27 cellular contexts compared by ENCODE assay signal in the genomic region with DNA sequence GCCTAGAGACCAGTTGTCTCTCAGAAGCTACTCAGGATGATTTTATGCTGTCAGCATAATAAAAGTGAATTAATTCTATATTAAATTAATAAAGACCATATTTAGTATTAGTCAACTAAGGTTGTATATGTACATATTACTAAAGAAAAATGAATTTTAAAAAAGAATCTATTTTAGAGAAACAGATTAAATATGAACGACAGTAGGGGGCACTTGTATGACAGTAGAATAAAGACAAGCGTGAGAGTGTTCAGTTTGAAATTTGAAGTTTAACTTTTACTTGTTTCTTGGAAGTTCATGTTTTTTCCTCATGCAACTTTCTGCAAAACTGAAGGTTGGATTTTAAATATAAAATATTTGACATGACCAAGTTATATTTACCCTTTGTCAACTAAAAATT.
DNase-seq lines count a peak whose midpoint lies in the region; ATAC-seq, FAIRE-seq and TF ChIP-seq lines count a peak whose summit lies in the region.
"Had no signal": no experiment of that assay in that cellular context is flagged by ENCODE, and none has a peak within 500 bp of the region (broad histone marks: within the 10 kb centered on the region; RNA-seq: fewer than 3 reads in every experiment).

No MANE protein-coding gene starts in this region.

- no peak for TF ChIP-seq POLR2A in A549 (IDR thresholded peaks at IDR 0.05; ENCODE audit: low read length)
- TF ChIP-seq POLR2A in HCT116 (IDR thresholded peaks at IDR 0.05; ENCODE audit: borderline replicate concordance, extremely low read depth, insufficient read depth, insufficient read length), result no peak

- H3K9me3 Mint-ChIP-seq in CD8-positive, alpha-beta T cell, result no peaks in the 10 kb centered on the region
- H3K9me3 Mint-ChIP-seq: activated CD4-positive, alpha-beta T cell treated with anti-CD3 and anti-CD28 coated beads, Interleukin-2, amount 10 ng/mL, durations not matched to agents 24 days and 14 days; stimulated activated naive CD8-positive, alpha-beta T cell treated with anti-CD3 and anti-CD28 coated beads, Interleukin-15, amount 100 ng/mL, for 72 hours had no signal

- H3K27ac ChIP-seq in A549 (peak overlapping the region in 1 of 2 experiments; percentile 75; a peak in 3 of 6 replicates), HCT116 (ENCODE audit: low read depth, low read length) (no peak overlapping the region), RWPE2 (ENCODE audit: poor library complexity, severe bottlenecking) (no peak overlapping the region)
- no peak overlapping the region for H3K27ac ChIP-seq in CD8-positive, alpha-beta T cell (ENCODE audit: low read depth, low read length)
- H3K27ac ChIP-seq: vagina, WERI-Rb-1 had no signal

- H3K4me1 ChIP-seq in A549, result peaks cover 36% of the 10 kb centered on the region
- H3K4me1 ChIP-seq in HCT116 (ENCODE audit: control insufficient read depth in 1 of 2, insufficient read depth in 2 of 2, low read length in 2 of 2), result peaks cover 21% of the 10 kb centered on the region in 2 experiments
- H3K4me1 ChIP-seq in RWPE2 (ENCODE audit: insufficient read depth, poor library complexity, severe bottlenecking), result peaks cover 60% of the 10 kb centered on the region
- H3K4me1 ChIP-seq in CD8-positive, alpha-beta T cell (ENCODE audit: insufficient read depth, low read length), result no peaks in the 10 kb centered on the region
- H3K4me1 ChIP-seq: BE2C had no signal

- no peak overlapping the region for H3K4me2 ChIP-seq in A549
- H3K4me2 ChIP-seq in HCT116 (ENCODE audit: low read length), result no peak overlapping the region

- no peak overlapping the region for H2AFZ ChIP-seq in HCT116 (ENCODE audit: low read depth, low read length, poor library complexity, severe bottlenecking)

- H3K27me3 Mint-ChIP-seq in CD8-positive, alpha-beta T cell (ENCODE audit: low read depth), result no peaks in the 10 kb centered on the region
- H3K27me3 Mint-ChIP-seq: activated CD4-positive, alpha-beta T cell treated with anti-CD3 and anti-CD28 coated beads, Interleukin-2, amount 10 ng/mL, durations not matched to agents 24 days and 14 days; activated naive CD8-positive, alpha-beta T cell; stimulated activated naive CD8-positive, alpha-beta T cell treated with anti-CD3 and anti-CD28 coated beads, Interleukin-15, amount 100 ng/mL, for 72 hours had no signal

- H3K9ac ChIP-seq in HCT116 (ENCODE audit: low read length), result no peak overlapping the region

- H3K79me2 ChIP-seq in HCT116 (ENCODE audit: insufficient read depth, low read length), result peaks cover 29% of the 10 kb centered on the region

- H3K27ac Mint-ChIP-seq in CD8-positive, alpha-beta T cell, result no peak overlapping the region
- H3K27ac Mint-ChIP-seq: activated CD4-positive, alpha-beta T cell treated with anti-CD3 and anti-CD28 coated beads, Interleukin-2, amount 10 ng/mL, durations not matched to agents 24 days and 14 days; activated naive CD8-positive, alpha-beta T cell; stimulated activated naive CD8-positive, alpha-beta T cell treated with anti-CD3 and anti-CD28 coated beads, Interleukin-15, amount 100 ng/mL, for 72 hours had no signal

- POLR2A ChIA-PET in A549 (lab: Yijun Ruan, JAX) (no interaction called here), HCT116 (lab: Charles Lee) (no interaction called here)
- POLR2A ChIA-PET in CD8-positive, alpha-beta T cell (lab: Charles Lee), result no interaction called here

- TF ChIP-seq RAD21 in A549 (conservative IDR thresholded peaks at IDR 0.05 in 1 of 2, IDR thresholded peaks at IDR 0.05 in 1 of 2) (peak; percentile 37 to 54), HCT116 (IDR thresholded peaks at IDR 0.05; ENCODE audit: low read depth) (peak; percentile 43)

- H3K9me3 ChIP-seq in A549 (no peaks in the 10 kb centered on the region), HCT116 (ENCODE audit: control insufficient read depth in 1 of 2, insufficient read depth in 1 of 2, low read depth in 1 of 2, low read length in 2 of 2) (no peaks in the 10 kb centered on the region), RWPE2 (ENCODE audit: severe bottlenecking) (no peaks in the 10 kb centered on the region)
- no peaks in the 10 kb centered on the region for H3K9me3 ChIP-seq in CD8-positive, alpha-beta T cell (ENCODE audit: low read length)
- H3K9me3 ChIP-seq: BE2C, breast epithelium, vagina had no signal

- no peak for TF ChIP-seq EP300 in A549 (IDR thresholded peaks at IDR 0.05)

- BruUV-seq in HCT116 (replicated peaks; lab: Mats Ljungman, UMichigan), result no TSS peak

- no peak for FAIRE-seq in A549 (lab: Jason Lieb, UNC)
- peak; percentile 69 for FAIRE-seq in islet of Langerhans (lab: Jason Lieb, UNC)

- TF ChIP-seq CTCF in A549 (IDR thresholded peaks at IDR 0.05) (peak; percentile 43), HCT116 (IDR thresholded peaks at IDR 0.05 in 2 of 3, conservative IDR thresholded peaks at IDR 0.05 in 1 of 3; ENCODE audit: borderline replicate concordance in 1 of 3, insufficient read depth in 1 of 3, low read depth in 2 of 3, low read length in 2 of 3) (peak in 1 of 3 experiments; percentile 25; a peak in 1 of 6 replicates), RWPE2 (IDR thresholded peaks at IDR 0.05; ENCODE audit: poor library complexity, severe bottlenecking) (peak; percentile 15)
- no peak for TF ChIP-seq CTCF in CD8-positive, alpha-beta T cell (IDR thresholded peaks at IDR 0.05)

- no peak for ATAC-seq in A549
- ATAC-seq in HCT116, result no peak
- no peak for ATAC-seq in RWPE2 (ENCODE audit: low read depth)
- ATAC-seq in GM21576 (IDR thresholded peaks at IDR 0.05; ENCODE audit: unreplicated experiment), result no peak
- no peak for ATAC-seq in CD8-positive, alpha-beta T cell
- ATAC-seq: right cardiac atrium; stimulated activated naive CD8-positive, alpha-beta T cell treated with anti-CD3 and anti-CD28 coated beads, Interleukin-15, amount 100 ng/mL, for 72 hours had no signal

- no peaks in the 10 kb centered on the region for H3K36me3 Mint-ChIP-seq in CD8-positive, alpha-beta T cell
- H3K36me3 Mint-ChIP-seq: activated naive CD8-positive, alpha-beta T cell had no signal

- H3K4me3 Mint-ChIP-seq in CD8-positive, alpha-beta T cell, result no peak overlapping the region
- H3K4me3 Mint-ChIP-seq: activated CD4-positive, alpha-beta T cell treated with anti-CD3 and anti-CD28 coated beads, Interleukin-2, amount 10 ng/mL, durations not matched to agents 24 days and 14 days; activated naive CD8-positive, alpha-beta T cell; stimulated activated naive CD8-positive, alpha-beta T cell treated with anti-CD3 and anti-CD28 coated beads, Interleukin-15, amount 100 ng/mL, for 72 hours had no signal

- WGBS in A549 (ENCODE audit: missing lambda C conversion rate), result 51% methylated on average over 2 of the region's 2 CpGs

- H3K4me3 ChIP-seq in A549 (no peak overlapping the region), HCT116 (replicated peaks in 1 of 2; ENCODE audit: low read depth in 1 of 2, low read length in 2 of 2) (no peak overlapping the region), RWPE2 (ENCODE audit: severe bottlenecking) (no peak overlapping the region)
- H3K4me3 ChIP-seq in CD8-positive, alpha-beta T cell (ENCODE audit: low read depth, low read length), result no peak overlapping the region
- H3K4me3 ChIP-seq: breast epithelium, vagina had no signal

- CTCF ChIA-PET in A549 (lab: Yijun Ruan, JAX), result interaction anchor here (0.6 to 5.4 kb wide), 12 partner anchors 13 to 280 kb away, joined by 3 to 37 read pairs (median 5); no protein-coding TSS in a partner anchor
- CTCF ChIA-PET in HCT116 (lab: Charles Lee), result no interaction called here
- CTCF ChIA-PET in CD8-positive, alpha-beta T cell (lab: Charles Lee), result interaction anchor here (2.8 kb wide), 1 partner anchor 122 kb away, joined by 9 read pairs; no protein-coding TSS in a partner anchor

- H3K27me3 ChIP-seq in HCT116 (ENCODE audit: insufficient read depth, low read length), result no peaks in the 10 kb centered on the region
- H3K27me3 ChIP-seq in RWPE2 (ENCODE audit: insufficient read depth, poor library complexity, severe bottlenecking), result no peaks in the 10 kb centered on the region
- H3K27me3 ChIP-seq in CD8-positive, alpha-beta T cell (ENCODE audit: insufficient read depth, low read length), result no peaks in the 10 kb centered on the region
- H3K27me3 ChIP-seq: BE2C, breast epithelium, vagina had no signal

- RAD21 ChIA-PET in HCT116 (lab: Charles Lee; ENCODE audit: low non-redundant PET in 1 of 2, low total read pairs in 2 of 2, uncharacterized antibody in 2 of 2, unreplicated experiment in 2 of 2), result no interaction called here

- no peaks in the 10 kb centered on the region for H3K4me1 Mint-ChIP-seq in CD8-positive, alpha-beta T cell (ENCODE audit: low read depth)

- no peaks in the 10 kb centered on the region for H3K36me3 ChIP-seq in HCT116 (ENCODE audit: control insufficient read depth in 1 of 2, insufficient read depth in 2 of 2, low read length in 2 of 2)
- peaks cover 4% of the 10 kb centered on the region; the same call in 1 of the 2 replicates for H3K36me3 ChIP-seq in RWPE2 (ENCODE audit: low read depth)
- no peaks in the 10 kb centered on the region for H3K36me3 ChIP-seq in CD8-positive, alpha-beta T cell (ENCODE audit: insufficient read depth, low read length)
- H3K36me3 ChIP-seq: BE2C, breast epithelium, vagina, WERI-Rb-1 had no signal

- no peaks in the 10 kb centered on the region for H3K9me2 ChIP-seq in HCT116 (ENCODE audit: insufficient read depth)

- DNase-seq in A549 (ENCODE audit: low read depth in 1 of 2, low spot score in 1 of 2) (no peak), HCT116 (ENCODE audit: low read depth, low spot score) (no peak), RWPE2 (ENCODE audit: low spot score) (no peak), SIG-M5 (lab: John Stamatoyannopoulos, UW) (no peak), GF-D8 (lab: John Stamatoyannopoulos, UW) (no peak)
- no peak for DNase-seq in CD8-positive, alpha-beta T cell
- DNase-seq: activated CD4-positive, alpha-beta T cell treated with anti-CD3 and anti-CD28 coated beads, Interleukin-2, amount 10 ng/mL, durations not matched to agents 24 days and 14 days; activated effector memory CD4-positive, alpha-beta T cell treated with Interleukin-2 at 50 U/mL for 16 hours; activated T-cell treated with anti-CD3 and anti-CD28 coated beads, Interleukin-2, amount 50 U/mL, for 1 hour; anterior cingulate cortex; BE2C; mesenchymal stem cell; NCI-H1048; NCI-H1694 treated with DMSO at 0.1 percent for 48 hours; NCI-H2171; NCI-H82; posterior cingulate gyrus; right cardiac atrium; stimulated activated CD4-positive, alpha-beta T cell treated with anti-CD3 and anti-CD28 coated beads, Interleukin-12 subunit alpha, Interleukin-12 subunit beta, amount 100 ng/mL, for 4 hours; stimulated activated CD4-positive, alpha-beta T cell treated with anti-CD3 and anti-CD28 coated beads, Interleukin-2, amount 100 ng/mL, for 48 hours; stimulated activated naive CD8-positive, alpha-beta T cell treated with anti-CD3 and anti-CD28 coated beads, Interleukin-15, amount 100 ng/mL, for 72 hours; WERI-Rb-1 had no signal

- intact Hi-C loops in HCT116 (cut with micrococcal nuclease), result no loop called here
- intact Hi-C loops in CD8-positive, alpha-beta T cell (cut with DNase I, micrococcal nuclease), result no loop called here

- no peaks in the 10 kb centered on the region for H4K20me1 ChIP-seq in HCT116 (ENCODE audit: insufficient read depth)

TF ChIP-seq in A549, 52 proteins besides CTCF, POLR2A, EP300 and RAD21:
- TF ChIP-seq SMC3 (IDR thresholded peaks at IDR 0.05) (peak; percentile 47; the same call in 2 of the 3 replicates), HOXA7 (CRISPR knock-in tag; IDR thresholded peaks at IDR 0.05) (no peak)

TF ChIP-seq in HCT116, 20 proteins besides CTCF, POLR2A, EP300 and RAD21 (continues in another document):
- TF ChIP-seq EZH2phosphoT487 (IDR thresholded peaks at IDR 0.05; ENCODE audit: borderline replicate concordance), result no peak
- TF ChIP-seq EZH2 (IDR thresholded peaks at IDR 0.05), result no peak

Comparison
In these comparisons a context has a peak if more than half of its experiments do, and no peak if none do; other contexts are left out.
1. Of the 6 proteins assayed by ChIP-seq in both A549 and HCT116: peak only in A549: none; only in HCT116: none; in both: RAD21; in neither: 4; mixed calls (peak in some experiments, not most) for 1.